12 cellular contexts compared by ENCODE assay signal in genomic region chr10:71845410-71846406, GRCh38. TPM values are rescaled to one million over a fixed set of nuclear protein-coding genes. Genes with fewer than 3 reads are reported as not detected.
DNase-seq lines count a peak whose midpoint lies in the region; ATAC-seq, FAIRE-seq and TF ChIP-seq lines count a peak whose summit lies in the region.
"Had no signal": no experiment of that assay in that cellular context is flagged by ENCODE, and none has a peak within 500 bp of the region (broad histone marks: within the 10 kb centered on the region; RNA-seq: fewer than 3 reads in every experiment).

No MANE protein-coding gene starts in this region.

- H3K4me2 ChIP-seq in A549 = 0 out of 3 replicates have a peak overlapping the region, but pooled peaks have one; percentile 13
- no peak overlapping the region for H3K4me2 ChIP-seq in mesenchymal stem cell (ENCODE audit: low read length, poor library complexity, severe bottlenecking)

- H2AK5ac ChIP-seq in mesenchymal stem cell (ENCODE audit: low read length, severe bottlenecking) = peak overlapping the region; percentile 37

- H3K4ac ChIP-seq in mesenchymal stem cell (ENCODE audit: low read depth in 1 of 2, low read length in 2 of 2) = no peak overlapping the region

- no peak overlapping the region for H3K14ac ChIP-seq in mesenchymal stem cell (ENCODE audit: low read length in 2 of 2)

- H2BK12ac ChIP-seq in mesenchymal stem cell (ENCODE audit: low read length in 2 of 2) = no peak overlapping the region

- H2BK5ac ChIP-seq in mesenchymal stem cell (ENCODE audit: low read depth, low read length, poor library complexity, severe bottlenecking) = no peak overlapping the region

- peak overlapping the region; percentile 39 for H2AFZ ChIP-seq in mesenchymal stem cell (ENCODE audit: low read depth, low read length)

- H3K36me3 ChIP-seq in mesenchymal stem cell (ENCODE audit: control insufficient read depth in 1 of 2, insufficient read depth in 2 of 2, low read depth in 1 of 2, low read length in 2 of 2) = peaks cover 3 to 8% of the 10 kb centered on the region in 2 experiments

- H3K23ac ChIP-seq in mesenchymal stem cell (ENCODE audit: low read length in 2 of 2) = no peak overlapping the region

- no peak for TF ChIP-seq POLR2A in A549 (IDR thresholded peaks at IDR 0.05; ENCODE audit: low read length)

- CTCF ChIA-PET in A549 (lab: Yijun Ruan, JAX) = interaction anchor here (0.6 to 16.5 kb wide), 6 partner anchors 8 to 351 kb away, joined by 3 to 217 read pairs (median 3); no protein-coding TSS in a partner anchor

- TF ChIP-seq RAD21 in A549 (conservative IDR thresholded peaks at IDR 0.05 in 1 of 2, IDR thresholded peaks at IDR 0.05 in 1 of 2) = no peak

- WGBS in A549 (ENCODE audit: missing lambda C conversion rate) = 93% methylated on average over 11 of the region's 11 CpGs
- 88% methylated on average over 10 of the region's 11 CpGs for WGBS in mesenchymal stem cell

- no peak for TF ChIP-seq CTCF in A549 (IDR thresholded peaks at IDR 0.05)
- no peak for TF ChIP-seq CTCF in GM13976 (IDR thresholded peaks at IDR 0.05; ENCODE audit: borderline replicate concordance, control extremely low read depth, extremely low read depth, insufficient read depth, missing control alignments)

- no peak for DNase-seq in A549 (ENCODE audit: low read depth in 1 of 2, low spot score in 1 of 2)
- DNase-seq in NCI-H446 treated with DMSO at 0.1 percent for 48 hours (lab: John Stamatoyannopoulos, UW) = peak; percentile 38
- no peak for DNase-seq in mesenchymal stem cell
- DNase-seq in GM13976 (ENCODE audit: low spot score) = no peak
- DNase-seq in stimulated activated naive CD8-positive, alpha-beta T cell treated with anti-CD3 and anti-CD28 coated beads, Interleukin-15, Interleukin-2, amounts not matched to agents 100 U/mL and 50 U/mL, for 24 hours = no peak
- no peak for DNase-seq in posterior vena cava (ENCODE audit: low spot score)
- DNase-seq: activated CD4-positive, alpha-beta T cell treated with anti-CD3 and anti-CD28 coated beads, Interleukin-2, amount 50 U/mL, for 48 hours; GOT3; T-helper 17 cell had no signal

- in situ Hi-C loops in GM13976 (cut with MboI; ENCODE audit: low sequenced_read_pairs, unreplicated experiment) = no loop called here

- peaks cover 6% of the 10 kb centered on the region for H3K79me1 ChIP-seq in mesenchymal stem cell (replicated peaks; ENCODE audit: low read length, poor library complexity, severe bottlenecking)

- H3K27ac ChIP-seq in A549 (no peak overlapping the region), mesenchymal stem cell (ENCODE audit: low read length, poor library complexity, severe bottlenecking) (no peak overlapping the region)

- no peak for TF ChIP-seq EP300 in A549 (IDR thresholded peaks at IDR 0.05)

- H3K27me3 ChIP-seq in mesenchymal stem cell (ENCODE audit: control insufficient read depth in 1 of 2, insufficient read depth in 1 of 2, low read length in 2 of 2) = no peaks in the 10 kb centered on the region

- H3K4me1 ChIP-seq in A549 (peaks cover 47% of the 10 kb centered on the region), mesenchymal stem cell (ENCODE audit: control insufficient read depth, insufficient read depth, low read depth, low read length) (peaks cover 13% of the 10 kb centered on the region)

- peak overlapping the region; percentile 46 for H3K9ac ChIP-seq in mesenchymal stem cell (ENCODE audit: low read length)

- no peak overlapping the region for H4K8ac ChIP-seq in mesenchymal stem cell (ENCODE audit: low read length)

- H3K9me3 ChIP-seq in A549 = no peaks in the 10 kb centered on the region
- H3K9me3 ChIP-seq in mesenchymal stem cell (ENCODE audit: control insufficient read depth, low read length) = no peaks in the 10 kb centered on the region

- no peak overlapping the region for H3K18ac ChIP-seq in mesenchymal stem cell (ENCODE audit: low read depth in 1 of 2, low read length in 2 of 2)

- POLR2A ChIA-PET in A549 (lab: Yijun Ruan, JAX) = interaction anchor here (1.2 kb wide), 1 partner anchor 15 kb away, joined by 3 read pairs; no protein-coding TSS in a partner anchor

- no peak for FAIRE-seq in A549 (lab: Jason Lieb, UNC)
- FAIRE-seq: urothelium cell line had no signal

- H2BK15ac ChIP-seq in mesenchymal stem cell (ENCODE audit: low read depth, poor library complexity, severe bottlenecking) = no peak overlapping the region

- intact Hi-C loops in posterior vena cava (cut with DNase I) = no loop called here

- H4K91ac ChIP-seq in mesenchymal stem cell (ENCODE audit: low read length) = no peak overlapping the region

- ATAC-seq in A549 = no peak
- ATAC-seq in esophagus mucosa = peak; percentile 82
- no peak for ATAC-seq in stimulated activated naive CD8-positive, alpha-beta T cell treated with anti-CD3 and anti-CD28 coated beads, Interleukin-15, Interleukin-2, amounts not matched to agents 100 U/mL and 50 U/mL, for 24 hours
- ATAC-seq in GM18517 (IDR thresholded peaks at IDR 0.05; ENCODE audit: unreplicated experiment) = no peak
- ATAC-seq: T-helper 17 cell had no signal

- no peak overlapping the region for H2BK120ac ChIP-seq in mesenchymal stem cell (ENCODE audit: low read depth, low read length)

- no peak overlapping the region for H3K4me3 ChIP-seq in A549
- no peak overlapping the region for H3K4me3 ChIP-seq in mesenchymal stem cell (ENCODE audit: insufficient read depth in 1 of 2, low read depth in 1 of 2, low read length in 2 of 2)

TF ChIP-seq in A549, 52 proteins besides CTCF, POLR2A, EP300 and RAD21:
- TF ChIP-seq ZC3H11A (IDR thresholded peaks at IDR 0.05) = no peak
- TF ChIP-seq ZNF302 (CRISPR knock-in tag; IDR thresholded peaks at IDR 0.05) = no peak
- TF ChIP-seq POLR2AphosphoS2 (conservative IDR thresholded peaks at IDR 0.05; ENCODE audit: low read length) = 0 out of 2 replicates have a peak, but pooled peaks have one; percentile 64
- TF ChIP-seq HDAC2 (IDR thresholded peaks at IDR 0.05) = no peak
TF ChIP-seq in A549: peak in this region for 1.

RNA-seq across cellular contexts. Expression of gene PSAP, which starts 5.3 kb away (rescaled TPM):
- polyA plus RNA-seq in A549 (2011; rRNA removed) (1,519 and 1,660 TPM in 2 replicates), A549 (2017; fragmentation: RNase III; extraction: RNeasy Plus Mini Kit Qiagen cat#74134 plus additional on column Dnase treatment) (600 to 708 TPM (median 690 TPM) in 3 replicates)
- polyA plus RNA-seq in A549 (2012; cell fraction: cytosol; rRNA removed) = 805 and 819 TPM in 2 replicates
- polyA plus RNA-seq in A549 (2012; cell fraction: nucleus; rRNA removed) = 1,219 and 1,507 TPM in 2 replicates
- polyA minus RNA-seq in A549 (2011; rRNA and poly(A)+ RNA removed) = 756 and 891 TPM in 2 replicates
- total RNA-seq in esophagus mucosa (376 TPM), posterior vena cava (1,000 to 10,000 TPM in 1 of 2 donors, 100 to 1,000 TPM in 1; 787 to 1,159 TPM)
- 688 TPM for polyA plus RNA-seq in mesenchymal stem cell (2013, experiment 1 of 2)
- 698 TPM for polyA plus RNA-seq in mesenchymal stem cell (2013, experiment 2 of 2)
